In genomic region chr10:96719205-96719604, GRCh38 we compare ENCODE assay signal across 9 cellular contexts. TPM values are rescaled to one million over a fixed set of nuclear protein-coding genes. Genes with fewer than 3 reads are reported as not detected.
DNase-seq lines count a peak whose midpoint lies in the region; ATAC-seq and TF ChIP-seq lines count a peak whose summit lies in the region.
"Had no signal": no experiment of that assay in that cellular context is flagged by ENCODE, and none has a peak within 500 bp of the region (broad histone marks: within the 10 kb centered on the region; RNA-seq: fewer than 3 reads in every experiment).

No MANE protein-coding gene starts in this region.

- H3K4me3 Mint-ChIP-seq in Calu3 (ENCODE audit: low read depth, unreplicated experiment), result peak overlapping the region; percentile 83
- H3K4me3 Mint-ChIP-seq in activated T-helper 17 cell treated with anti-CD3 and anti-CD28 coated beads, Interleukin-2, amount 50 U/mL, for 72 hours, result peak overlapping the region; percentile 91

- RAD21 ChIA-PET in HCT116 (lab: Charles Lee; ENCODE audit: low non-redundant PET in 1 of 2, low total read pairs in 2 of 2, uncharacterized antibody in 2 of 2, unreplicated experiment in 2 of 2), result no interaction called here

- no peak overlapping the region for H2AK5ac ChIP-seq in mesenchymal stem cell (ENCODE audit: low read length, severe bottlenecking)

- H3K36me3 ChIP-seq in HCT116 (ENCODE audit: control insufficient read depth in 1 of 2, insufficient read depth in 2 of 2, low read length in 2 of 2), result no peaks in the 10 kb centered on the region
- H3K36me3 ChIP-seq in muscle layer of duodenum (ENCODE audit: control insufficient read depth in 1 of 2, insufficient read depth in 2 of 2, low read length in 2 of 2), result no peaks in the 10 kb centered on the region
- no peaks in the 10 kb centered on the region for H3K36me3 ChIP-seq in mesenchymal stem cell (ENCODE audit: control insufficient read depth in 1 of 2, insufficient read depth in 2 of 2, low read depth in 1 of 2, low read length in 2 of 2)

- H3K14ac ChIP-seq in mesenchymal stem cell (ENCODE audit: low read length in 2 of 2), result no peak overlapping the region

- H2BK12ac ChIP-seq in mesenchymal stem cell (ENCODE audit: low read length in 2 of 2), result no peak overlapping the region

- H3K27me3 ChIP-seq in HCT116 (ENCODE audit: insufficient read depth, low read length) (no peaks in the 10 kb centered on the region), muscle layer of duodenum (ENCODE audit: low read depth, low read length) (no peaks in the 10 kb centered on the region), mesenchymal stem cell (ENCODE audit: control insufficient read depth in 1 of 2, insufficient read depth in 1 of 2, low read length in 2 of 2) (peaks cover 39 to 47% of the 10 kb centered on the region in 2 experiments)

- ATAC-seq in HCT116 (no peak), GM21526 (IDR thresholded peaks at IDR 0.05; ENCODE audit: low FRiP score, unreplicated experiment) (no peak), HG03521 (IDR thresholded peaks at IDR 0.05; ENCODE audit: unreplicated experiment) (no peak)
- no peak for ATAC-seq in activated T-helper 17 cell treated with anti-CD3 and anti-CD28 coated beads, Interleukin-2, amount 50 U/mL, for 72 hours (replicated peaks)

- H2BK5ac ChIP-seq in mesenchymal stem cell (ENCODE audit: low read depth, low read length, poor library complexity, severe bottlenecking), result no peak overlapping the region

- TF ChIP-seq CTCF in Calu3 (IDR thresholded peaks at IDR 0.05; ENCODE audit: unreplicated experiment), result no peak
- TF ChIP-seq CTCF in HCT116 (IDR thresholded peaks at IDR 0.05 in 2 of 3, conservative IDR thresholded peaks at IDR 0.05 in 1 of 3; ENCODE audit: borderline replicate concordance in 1 of 3, insufficient read depth in 1 of 3, low read depth in 2 of 3, low read length in 2 of 3), result no peak

- H3K9me3 Mint-ChIP-seq in Calu3 (ENCODE audit: low read depth, unreplicated experiment), result no peaks in the 10 kb centered on the region
- H3K9me3 Mint-ChIP-seq in activated T-helper 17 cell treated with anti-CD3 and anti-CD28 coated beads, Interleukin-2, amount 50 U/mL, for 72 hours, result no peaks in the 10 kb centered on the region

- no peaks in the 10 kb centered on the region for H3K79me2 ChIP-seq in HCT116 (ENCODE audit: insufficient read depth, low read length)

- WGBS in mesenchymal stem cell, result 94% methylated on average over 1 of the region's 1 CpG

- H4K8ac ChIP-seq in mesenchymal stem cell (ENCODE audit: low read length), result no peak overlapping the region

- H2AFZ ChIP-seq in HCT116 (ENCODE audit: low read depth, low read length, poor library complexity, severe bottlenecking) (no peak overlapping the region), mesenchymal stem cell (ENCODE audit: low read depth, low read length) (no peak overlapping the region)

- H3K27ac ChIP-seq in HCT116 (ENCODE audit: low read depth, low read length) (no peak overlapping the region), muscle layer of duodenum (ENCODE audit: low read length) (peak overlapping the region; percentile 60), mesenchymal stem cell (ENCODE audit: low read length, poor library complexity, severe bottlenecking) (no peak overlapping the region)

- H3K23ac ChIP-seq in mesenchymal stem cell (ENCODE audit: low read length in 2 of 2), result no peak overlapping the region

- H3K4ac ChIP-seq in mesenchymal stem cell (ENCODE audit: low read depth in 1 of 2, low read length in 2 of 2), result no peak overlapping the region

- H4K91ac ChIP-seq in mesenchymal stem cell (ENCODE audit: low read length), result no peak overlapping the region

- H2BK15ac ChIP-seq in mesenchymal stem cell (ENCODE audit: low read depth, poor library complexity, severe bottlenecking), result no peak overlapping the region

- H3K9me2 ChIP-seq in HCT116 (ENCODE audit: insufficient read depth), result no peaks in the 10 kb centered on the region

- CTCF ChIA-PET in Calu3 (lab: Charles Lee) (interaction anchor here (0.6 to 2.0 kb wide), 3 partner anchors 11 to 78 kb away, joined by 3 to 11 read pairs (median 10); no protein-coding TSS in a partner anchor), HCT116 (lab: Charles Lee) (no interaction called here)

- no peak for TF ChIP-seq POLR2A in HCT116 (IDR thresholded peaks at IDR 0.05; ENCODE audit: borderline replicate concordance, extremely low read depth, insufficient read depth, insufficient read length)

- H3K27ac Mint-ChIP-seq in Calu3 (ENCODE audit: unreplicated experiment), result peak overlapping the region; percentile 53
- no peak overlapping the region for H3K27ac Mint-ChIP-seq in activated T-helper 17 cell treated with anti-CD3 and anti-CD28 coated beads, Interleukin-2, amount 50 U/mL, for 72 hours

- H3K18ac ChIP-seq in mesenchymal stem cell (ENCODE audit: low read depth in 1 of 2, low read length in 2 of 2), result no peak overlapping the region

- TSS peak; percentile 31 for BruUV-seq in Calu3 (replicated peaks; lab: Mats Ljungman, UMichigan)
- TSS peak; percentile 56 for BruUV-seq in HCT116 (replicated peaks; lab: Mats Ljungman, UMichigan)

- H2BK120ac ChIP-seq in mesenchymal stem cell (ENCODE audit: low read depth, low read length), result no peak overlapping the region

- H3K9ac ChIP-seq in HCT116 (ENCODE audit: low read length) (no peak overlapping the region), mesenchymal stem cell (ENCODE audit: low read length) (no peak overlapping the region)

- H3K4me2 ChIP-seq in HCT116 (ENCODE audit: low read length) (peak overlapping the region; percentile 99), mesenchymal stem cell (ENCODE audit: low read length, poor library complexity, severe bottlenecking) (no peak overlapping the region)

- peaks cover 2 to 19% of the 10 kb centered on the region in 2 experiments; a peak in 2 of 4 replicates for H3K4me1 ChIP-seq in HCT116 (ENCODE audit: control insufficient read depth in 1 of 2, insufficient read depth in 2 of 2, low read length in 2 of 2)
- H3K4me1 ChIP-seq in muscle layer of duodenum (ENCODE audit: control insufficient read depth in 1 of 2, insufficient read depth in 2 of 2, low read length in 2 of 2), result peaks cover 4 to 9% of the 10 kb centered on the region in 2 donors
- H3K4me1 ChIP-seq in mesenchymal stem cell (ENCODE audit: control insufficient read depth, insufficient read depth, low read depth, low read length), result peaks cover 12% of the 10 kb centered on the region

- peaks cover 26% of the 10 kb centered on the region for H3K36me3 Mint-ChIP-seq in Calu3 (ENCODE audit: insufficient read depth, unreplicated experiment)
- no peaks in the 10 kb centered on the region for H3K36me3 Mint-ChIP-seq in activated T-helper 17 cell treated with anti-CD3 and anti-CD28 coated beads, Interleukin-2, amount 50 U/mL, for 72 hours (ENCODE audit: low read depth)

- no peaks in the 10 kb centered on the region for H3K79me1 ChIP-seq in mesenchymal stem cell (replicated peaks; ENCODE audit: low read length, poor library complexity, severe bottlenecking)

- 0 out of 2 replicates have a peak, but pooled peaks have one; percentile 3 for TF ChIP-seq RAD21 in HCT116 (IDR thresholded peaks at IDR 0.05; ENCODE audit: low read depth)

- H4K20me1 ChIP-seq in HCT116 (ENCODE audit: insufficient read depth), result no peaks in the 10 kb centered on the region

- no peaks in the 10 kb centered on the region for H3K27me3 Mint-ChIP-seq in Calu3 (ENCODE audit: unreplicated experiment)
- H3K27me3 Mint-ChIP-seq in activated T-helper 17 cell treated with anti-CD3 and anti-CD28 coated beads, Interleukin-2, amount 50 U/mL, for 72 hours, result no peaks in the 10 kb centered on the region

- H3K9me3 ChIP-seq in HCT116 (ENCODE audit: control insufficient read depth in 1 of 2, insufficient read depth in 1 of 2, low read depth in 1 of 2, low read length in 2 of 2), result no peaks in the 10 kb centered on the region
- no peaks in the 10 kb centered on the region for H3K9me3 ChIP-seq in muscle layer of duodenum (ENCODE audit: control insufficient read depth in 1 of 2, low read length in 2 of 2)
- H3K9me3 ChIP-seq in mesenchymal stem cell (ENCODE audit: control insufficient read depth, low read length), result no peaks in the 10 kb centered on the region

- intact Hi-C loops in Calu3 (cut with micrococcal nuclease; ENCODE audit: unreplicated experiment) (loop anchor here (2.0 kb wide), 2 partner anchors 44 to 76 kb away; no protein-coding TSS in a partner anchor), HCT116 (cut with micrococcal nuclease) (no loop called here)

- H3K4me3 ChIP-seq in HCT116 (replicated peaks in 1 of 2; ENCODE audit: low read depth in 1 of 2, low read length in 2 of 2), result no peak overlapping the region; a peak in 1 of 4 replicates
- H3K4me3 ChIP-seq in muscle layer of duodenum (ENCODE audit: low read depth in 1 of 2, low read length in 2 of 2), result peak overlapping the region; percentile 69 to 70
- no peak overlapping the region for H3K4me3 ChIP-seq in mesenchymal stem cell (ENCODE audit: insufficient read depth in 1 of 2, low read depth in 1 of 2, low read length in 2 of 2)

- peaks cover 32% of the 10 kb centered on the region for H3K4me1 Mint-ChIP-seq in Calu3 (ENCODE audit: low read depth, unreplicated experiment)
- H3K4me1 Mint-ChIP-seq in activated T-helper 17 cell treated with anti-CD3 and anti-CD28 coated beads, Interleukin-2, amount 50 U/mL, for 72 hours, result peaks cover 6% of the 10 kb centered on the region

- DNase-seq in Calu3 (peak; percentile 15), HCT116 (ENCODE audit: low read depth, low spot score) (no peak), SHP77 (lab: John Stamatoyannopoulos, UW) (no peak), mesenchymal stem cell (no peak)
- DNase-seq: NCI-H2171 had no signal

- POLR2A ChIA-PET in HCT116 (lab: Charles Lee), result no interaction called here

TF ChIP-seq in HCT116, 20 proteins besides CTCF, POLR2A, EP300 and RAD21 (continues in another document):
- TF ChIP-seq ELF1 (IDR thresholded peaks at IDR 0.05; ENCODE audit: borderline replicate concordance, low read depth) (no peak), ZFX (IDR thresholded peaks at IDR 0.05) (no peak), CBX3 (IDR thresholded peaks at IDR 0.05; ENCODE audit: low read depth) (no peak), CEBPB (IDR thresholded peaks at IDR 0.05; ENCODE audit: low read depth) (no peak), SIN3A (IDR thresholded peaks at IDR 0.05; ENCODE audit: low read depth) (no peak), POLR2AphosphoS5 (IDR thresholded peaks at IDR 0.05; ENCODE audit: low read depth, low read length) (no peak), YY1 (IDR thresholded peaks at IDR 0.05; ENCODE audit: extremely low read depth, insufficient replicate concordance, low read depth, low read length) (no peak), ATF3 (IDR thresholded peaks at IDR 0.05) (no peak), FOSL1 (IDR thresholded peaks at IDR 0.05; ENCODE audit: low read depth) (no peak)

RNA-seq across cellular contexts. Expression of gene PIK3AP1, which starts 1.1 kb away (rescaled TPM):
- total RNA-seq in Calu3 (2022) (114 and 117 TPM in 2 replicates), HCT116 (2021; ENCODE audit: unreplicated experiment) (7.1 TPM)
- polyA plus RNA-seq in HCT116 (2012), result 2.1 TPM in 2 replicates
- 1 to 10 TPM; 4.3 to 6.6 TPM for total RNA-seq in activated T-helper 17 cell treated with anti-CD3 and anti-CD28 coated beads, Interleukin-2, amount 50 U/mL, for 72 hours
- not detected for polyA plus RNA-seq in mesenchymal stem cell (2013, experiment 1 of 2)
- 0.03 TPM for polyA plus RNA-seq in mesenchymal stem cell (2013, experiment 2 of 2)

Comparison
In these comparisons a context has a peak if more than half of its experiments do, and no peak if none do; other contexts are left out.
1. H3K4me3 ChIP-seq: peak in muscle layer of duodenum (2 of 2); none in HCT116 (0 of 2) and mesenchymal stem cell (0 of 2).
2. RNA of gene PIK3AP1, which starts 1.1 kb away (total RNA-seq): 114 to 117 TPM in Calu3; 7.1 TPM in HCT116 (single experiment) and 4.3 to 6.6 TPM in activated T-helper 17 cell treated with anti-CD3 and anti-CD28 coated beads, Interleukin-2, amount 50 U/mL, for 72 hours; every median in the first group is over 10 times any median in the second.